In the genomic region with DNA sequence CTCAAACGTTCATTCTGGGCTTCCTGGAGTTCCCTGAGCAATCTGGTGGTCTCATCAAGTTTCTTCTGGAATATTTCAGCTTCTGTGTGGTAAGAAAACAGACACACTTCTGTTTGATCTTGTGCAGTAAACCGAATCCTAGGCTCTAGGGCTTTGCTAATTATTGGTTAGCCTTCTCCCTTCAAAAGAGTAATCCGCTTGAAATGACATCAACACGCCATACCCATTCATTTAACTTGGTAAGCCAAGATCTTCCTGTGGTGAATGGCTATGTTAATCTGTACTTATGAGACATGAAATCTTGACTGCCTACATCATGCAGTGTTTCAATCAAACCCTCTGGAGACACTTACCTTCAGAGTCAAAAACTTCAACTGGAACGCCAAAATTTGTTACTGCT, we compare ENCODE assay signal across 17 cellular contexts.
"Had no signal": no experiment of that assay in that cellular context is flagged by ENCODE, and none has a peak within 500 bp of the region (broad histone marks: within the 10 kb centered on the region; RNA-seq: fewer than 3 reads in every experiment).

No MANE protein-coding gene starts in this region.

- H3K9me3 ChIP-seq: lower lobe of right lung, upper lobe of right lung had no signal

- DNase-seq: activated CD4-positive, alpha-beta T cell treated with anti-CD3 and anti-CD28 coated beads for 1 hour; activated CD4-positive, alpha-beta T cell treated with anti-CD3 and anti-CD28 coated beads, Interleukin-2, amount 50 U/mL, for 48 hours; activated CD8-positive, alpha-beta memory T cell treated with anti-CD3 and anti-CD28 coated beads, Interleukin-2, amount 50 U/mL, for 4 hours; aorta; brain microvascular endothelial cell; central memory CD4-positive, alpha-beta T cell; erythroblast; foreskin melanocyte; glutamatergic neuron; hippocampal formation; lower lobe of right lung; occipital lobe; posterior cingulate gyrus; retina; stimulated activated naive CD4-positive, alpha-beta T cell; upper lobe of right lung had no signal

- H3K4me3 ChIP-seq: lower lobe of right lung, upper lobe of right lung had no signal

- ATAC-seq: lower lobe of right lung, upper lobe of right lung had no signal

- H3K27me3 ChIP-seq: brain microvascular endothelial cell, upper lobe of right lung had no signal

- H3K4me1 ChIP-seq: lower lobe of right lung, upper lobe of right lung had no signal

- H3K27ac ChIP-seq: brain microvascular endothelial cell, lower lobe of right lung, upper lobe of right lung, VCaP had no signal
